ENCODE assay signal across 8 cellular contexts in the genomic region with DNA sequence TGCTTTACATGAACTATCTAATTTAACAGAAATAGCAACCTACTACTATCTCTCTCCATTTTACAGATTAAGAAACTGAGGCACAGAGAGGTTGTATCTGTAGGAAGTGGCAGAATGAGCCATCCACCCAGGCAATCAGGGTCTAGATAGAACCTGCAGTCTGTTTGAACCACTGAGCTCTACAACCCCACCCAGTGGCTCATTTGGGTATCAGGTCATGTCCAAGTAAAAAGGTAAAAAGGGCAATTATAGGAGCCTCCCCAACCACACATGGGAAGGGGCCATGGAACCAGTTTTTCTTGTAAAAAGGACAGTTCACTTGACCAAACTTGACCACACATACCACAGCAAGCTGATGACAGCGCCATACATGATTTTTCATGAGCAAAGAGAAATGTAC.
DNase-seq lines count a peak whose midpoint lies in the region; ATAC-seq and TF ChIP-seq lines count a peak whose summit lies in the region.

No MANE protein-coding gene starts in this region.

- ATAC-seq in GM19035 (IDR thresholded peaks at IDR 0.05; ENCODE audit: unreplicated experiment) (no peak), GM19467 (IDR thresholded peaks at IDR 0.05; ENCODE audit: unreplicated experiment) (no peak)

- TF ChIP-seq CTCF in VCaP (conservative IDR thresholded peaks at IDR 0.05) = peak; percentile 65

- DNase-seq in activated CD4-positive, alpha-beta T cell treated with anti-CD3 and anti-CD28 coated beads for 48 hours = peak; percentile 32
- DNase-seq in activated CD4-positive, alpha-beta T cell treated with anti-CD3 and anti-CD28 coated beads, Interleukin-2, amount 50 U/mL, for 4 hours = no peak
- DNase-seq in HPDE6-E6E7 (ENCODE audit: extremely low spot score) (peak; percentile 3), kidney tubule cell (ENCODE audit: low spot score) (peak; percentile 36)
- no peak for DNase-seq in activated CD8-positive, alpha-beta memory T cell treated with anti-CD3 and anti-CD28 coated beads, Interleukin-2, amount 50 U/mL, for 4 hours

- no peak overlapping the region for H3K27ac ChIP-seq in VCaP

Comparison
In these comparisons a context has a peak if more than half of its experiments do, and no peak if none do; other contexts are left out.
1. DNase-seq: peak in activated CD4-positive, alpha-beta T cell treated with anti-CD3 and anti-CD28 coated beads for 48 hours (single experiment), HPDE6-E6E7 (single experiment) and kidney tubule cell (single experiment); none in activated CD4-positive, alpha-beta T cell treated with anti-CD3 and anti-CD28 coated beads, Interleukin-2, amount 50 U/mL, for 4 hours (0 of 2) and activated CD8-positive, alpha-beta memory T cell treated with anti-CD3 and anti-CD28 coated beads, Interleukin-2, amount 50 U/mL, for 4 hours (single experiment).